19 cellular contexts compared by ENCODE assay signal in genomic region chr6:1574083-1574761, GRCh38. TPM values are rescaled to one million over a fixed set of nuclear protein-coding genes. Genes with fewer than 3 reads are reported as not detected.
DNase-seq lines count a peak whose midpoint lies in the region; ATAC-seq and TF ChIP-seq lines count a peak whose summit lies in the region.
"Had no signal": no experiment of that assay in that cellular context is flagged by ENCODE, and none has a peak within 500 bp of the region (broad histone marks: within the 10 kb centered on the region; RNA-seq: fewer than 3 reads in every experiment).

No MANE protein-coding gene starts in this region.

- no peaks in the 10 kb centered on the region for H3K36me3 Mint-ChIP-seq in MCF 10A (ENCODE audit: insufficient read depth, unreplicated experiment)
- H3K36me3 Mint-ChIP-seq in CD14-positive monocyte, result peaks cover 0 to 6% of the 10 kb centered on the region in 2 donors

- no peak for ATAC-seq in GM18519 (IDR thresholded peaks at IDR 0.05; ENCODE audit: low FRiP score, unreplicated experiment)
- ATAC-seq: activated CD8-positive, alpha-beta T cell treated with anti-CD3 and anti-CD28 coated beads for 36 hours; activated T-helper 17 cell treated with anti-CD3 and anti-CD28 coated beads, Interleukin-2, amount 50 U/mL, for 72 hours had no signal

- H3K27me3 ChIP-seq in breast epithelium, result no peaks in the 10 kb centered on the region
- no peaks in the 10 kb centered on the region for H3K27me3 ChIP-seq in thyroid gland
- H3K27me3 ChIP-seq in MM.1S (replicated peaks; ENCODE audit: insufficient read depth, low read length), result no peaks in the 10 kb centered on the region
- H3K27me3 ChIP-seq: SJCRH30 had no signal

- H4K20me1 ChIP-seq in MM.1S (ENCODE audit: insufficient read depth, low read length), result no peaks in the 10 kb centered on the region

- no peaks in the 10 kb centered on the region for H3K4me1 Mint-ChIP-seq in MCF 10A (ENCODE audit: insufficient read depth, unreplicated experiment)
- peaks cover 3% of the 10 kb centered on the region for H3K4me1 Mint-ChIP-seq in CD14-positive monocyte
- H3K4me1 Mint-ChIP-seq: activated T-helper 17 cell treated with anti-CD3 and anti-CD28 coated beads, Interleukin-2, amount 50 U/mL, for 72 hours; CD4-positive, alpha-beta memory T cell had no signal

- no peak overlapping the region for H3K27ac Mint-ChIP-seq in MCF 10A (ENCODE audit: low read depth, unreplicated experiment)
- peak overlapping the region in 1 of 7 donors; percentile 41 for H3K27ac Mint-ChIP-seq in CD14-positive monocyte
- H3K27ac Mint-ChIP-seq: activated CD8-positive, alpha-beta T cell treated with anti-CD3 and anti-CD28 coated beads for 36 hours; activated T-helper 17 cell treated with anti-CD3 and anti-CD28 coated beads, Interleukin-2, amount 50 U/mL, for 72 hours had no signal

- POLR2A ChIA-PET in MCF 10A (lab: Yijun Ruan, JAX), result interaction anchor here (0.7 kb wide), 1 partner anchor 559 kb away, joined by 3 read pairs; no protein-coding TSS in a partner anchor

- no peak overlapping the region for H3K9ac ChIP-seq in MM.1S (ENCODE audit: low read length)

- H3K27me3 Mint-ChIP-seq in MCF 10A (ENCODE audit: insufficient read depth, unreplicated experiment), result no peaks in the 10 kb centered on the region
- H3K27me3 Mint-ChIP-seq in CD14-positive monocyte (ENCODE audit: low read depth in 3 of 3), result peaks cover 2 to 8% (median 3%) of the 10 kb centered on the region in 3 donors

- H3K4me2 ChIP-seq in MM.1S (ENCODE audit: low read depth, low read length), result no peak overlapping the region

- WGBS in thyroid gland, 2 donors, result 66 to 68% methylated on average over 13 of the region's 13 CpGs

- no TSS peak for BruUV-seq in MCF 10A (replicated peaks; lab: Mats Ljungman, UMichigan)

- no peaks in the 10 kb centered on the region for H3F3A ChIP-seq in MM.1S (ENCODE audit: insufficient read depth, low read length)

- DNase-seq in breast epithelium (ENCODE audit: low spot score in 2 of 2) (no peak), MCF 10A (ENCODE audit: unreplicated experiment) (no peak), epithelial cell of esophagus (ENCODE audit: low read depth) (peak; percentile 37), midbrain (lab: John Stamatoyannopoulos, UW) (peak; percentile 56), thyroid gland (peak; percentile 19 to 40), CD14-positive monocyte (ENCODE audit: low spot score) (no peak), MM.1S (no peak)
- DNase-seq: 8988T; activated CD8-positive, alpha-beta T cell treated with anti-CD3 and anti-CD28 coated beads for 36 hours; EL; Karpas-422; NCI-H1417; SJCRH30; small intestine; stimulated activated naive CD4-positive, alpha-beta T cell treated with Interleukin-2 at 50 U/mL for 16 hours had no signal

- H3K9me3 Mint-ChIP-seq in MCF 10A (ENCODE audit: unreplicated experiment) (peaks cover 16% of the 10 kb centered on the region), CD14-positive monocyte (peaks cover 10 to 20% (median 17%) of the 10 kb centered on the region in 7 donors)

- H3K4me1 ChIP-seq in breast epithelium (peaks cover 0 to 26% of the 10 kb centered on the region in 2 donors), thyroid gland (peaks cover 7 to 15% of the 10 kb centered on the region in 2 donors), MM.1S (ENCODE audit: low read length) (no peaks in the 10 kb centered on the region)
- H3K4me1 ChIP-seq: SJCRH30 had no signal

- H3K4me3 Mint-ChIP-seq in MCF 10A (ENCODE audit: unreplicated experiment), result no peak overlapping the region
- H3K4me3 Mint-ChIP-seq in CD14-positive monocyte, result no peak overlapping the region
- H3K4me3 Mint-ChIP-seq: activated CD8-positive, alpha-beta T cell treated with anti-CD3 and anti-CD28 coated beads for 36 hours; activated T-helper 17 cell treated with anti-CD3 and anti-CD28 coated beads, Interleukin-2, amount 50 U/mL, for 72 hours; CD4-positive, alpha-beta memory T cell had no signal

- TF ChIP-seq POLR2A in breast epithelium (IDR thresholded peaks at IDR 0.05) (no peak), thyroid gland (IDR thresholded peaks at IDR 0.05) (no peak)

- CTCF ChIA-PET in MCF 10A (lab: Yijun Ruan, JAX), result interaction anchor here (0.6 to 1.1 kb wide), 3 partner anchors 19 to 1216 kb away, joined by 3 to 5 read pairs (median 4); no protein-coding TSS in a partner anchor

- H3K27ac ChIP-seq in breast epithelium (peak overlapping the region; percentile 92 to 96), thyroid gland (no peak overlapping the region), MM.1S (ENCODE audit: low read length) (no peak overlapping the region)
- H3K27ac ChIP-seq: HL-60, SJCRH30 had no signal

- no peaks in the 10 kb centered on the region for H3K9me3 ChIP-seq in breast epithelium
- H3K9me3 ChIP-seq in thyroid gland, result no peaks in the 10 kb centered on the region
- no peaks in the 10 kb centered on the region for H3K9me3 ChIP-seq in MM.1S (replicated peaks; ENCODE audit: insufficient read depth, low read length)
- H3K9me3 ChIP-seq: SJCRH30 had no signal

- H3K9me2 ChIP-seq in MM.1S (replicated peaks; ENCODE audit: insufficient read depth, low read length), result no peaks in the 10 kb centered on the region

- no peak overlapping the region for H2AFZ ChIP-seq in MM.1S (ENCODE audit: low read length)

- H3K36me3 ChIP-seq in breast epithelium, result no peaks in the 10 kb centered on the region
- no peaks in the 10 kb centered on the region for H3K36me3 ChIP-seq in thyroid gland
- no peaks in the 10 kb centered on the region for H3K36me3 ChIP-seq in MM.1S (replicated peaks; ENCODE audit: insufficient read depth, low read length)
- H3K36me3 ChIP-seq: SJCRH30 had no signal

- H3K4me3 ChIP-seq in breast epithelium (no peak overlapping the region), epithelial cell of esophagus (ENCODE audit: low read length) (no peak overlapping the region), thyroid gland (replicated peaks in 1 of 3) (no peak overlapping the region), MM.1S (ENCODE audit: low read length) (no peak overlapping the region)

- no peaks in the 10 kb centered on the region for H3K79me2 ChIP-seq in MM.1S (ENCODE audit: low read length)

- intact Hi-C loops in breast epithelium (cut with DNase I; ENCODE audit: low total_unique reads) (no loop called here), MCF 10A (cut with micrococcal nuclease) (no loop called here), thyroid gland (cut with DNase I) (no loop called here), CD14-positive monocyte (cut with micrococcal nuclease) (no loop called here)

- TF ChIP-seq CTCF in breast epithelium (IDR thresholded peaks at IDR 0.05) (no peak), MCF 10A (IDR thresholded peaks at IDR 0.05; ENCODE audit: unreplicated experiment) (no peak), epithelial cell of esophagus (IDR thresholded peaks at IDR 0.05; ENCODE audit: insufficient read depth, low read depth, low read length, missing control alignments) (no peak), thyroid gland (IDR thresholded peaks at IDR 0.05) (no peak), CD14-positive monocyte (IDR thresholded peaks at IDR 0.05) (no peak), MM.1S (IDR thresholded peaks at IDR 0.05; ENCODE audit: low read length) (no peak)

RNA-seq across cellular contexts. Expression of gene FOXC1, which starts 35.5 kb away (rescaled TPM):
- total RNA-seq in breast epithelium (10 to 100 TPM in 1 of 3 donors, 1 to 10 TPM in 2; 3.7 to 13.2 (median 7.5) TPM), MCF 10A (2022) (16.7 and 16.8 TPM in 2 replicates), thyroid gland (1 to 10 TPM; 3.8 to 8.1 (median 5.5) TPM)
- not detected for polyA plus RNA-seq in CD14-positive monocyte
- total RNA-seq: activated T-helper 17 cell treated with anti-CD3 and anti-CD28 coated beads, Interleukin-2, amount 50 U/mL, for 72 hours; CD4-positive, alpha-beta memory T cell had no signal
- polyA plus RNA-seq: CD4-positive, alpha-beta memory T cell had no signal

Comparison
In these comparisons a context has a peak if more than half of its experiments do, and no peak if none do; other contexts are left out.
1. DNase-seq: peak in epithelial cell of esophagus (single experiment), midbrain (single experiment) and thyroid gland (2 of 2); none in breast epithelium (0 of 2), MCF 10A (single experiment), CD14-positive monocyte (single experiment) and MM.1S (single experiment).
2. H3K27ac ChIP-seq: peak in breast epithelium (2 of 2); none in thyroid gland (0 of 3) and MM.1S (single experiment).